ENCODE assay signal across 24 cellular contexts in the genomic region with DNA sequence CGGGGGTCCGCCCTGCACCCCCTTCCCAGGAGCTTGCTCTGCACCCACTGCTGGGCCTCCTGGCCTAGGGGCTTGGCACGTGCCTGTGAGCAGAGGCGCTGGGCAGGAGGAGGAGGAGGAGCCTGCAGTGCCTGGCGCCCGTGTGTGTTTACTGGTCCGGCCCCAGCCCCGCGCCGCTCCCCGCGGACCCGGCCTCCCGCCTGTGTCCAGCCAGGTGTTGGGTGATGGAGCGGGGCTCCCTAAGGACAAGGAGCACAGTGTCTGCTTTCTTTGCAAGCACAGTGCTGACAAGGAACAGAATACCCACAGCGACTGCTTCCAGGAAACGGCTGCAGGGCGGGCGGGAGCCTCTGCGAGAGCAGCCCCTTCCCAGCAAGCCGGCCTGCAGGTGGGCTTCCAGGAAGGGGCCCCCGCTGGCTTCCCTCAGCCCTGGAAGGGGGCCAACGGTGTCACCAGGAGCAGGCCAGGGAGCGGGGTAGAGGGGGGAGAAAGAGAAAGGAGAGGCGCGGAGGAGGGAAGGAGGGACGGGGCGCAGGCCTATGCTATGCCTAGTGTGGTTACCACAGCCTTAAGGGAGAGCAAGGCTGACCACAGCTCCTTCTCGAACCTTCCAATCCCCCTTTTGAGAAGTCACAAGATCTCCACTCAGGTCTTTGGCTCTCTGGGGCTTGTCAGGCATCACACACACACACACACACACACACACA. TPM values are rescaled to one million over a fixed set of nuclear protein-coding genes. Genes with fewer than 3 reads are reported as not detected.
DNase-seq lines count a peak whose midpoint lies in the region; ATAC-seq and TF ChIP-seq lines count a peak whose summit lies in the region.
"Had no signal": no experiment of that assay in that cellular context is flagged by ENCODE, and none has a peak within 500 bp of the region (broad histone marks: within the 10 kb centered on the region; RNA-seq: fewer than 3 reads in every experiment).

No MANE protein-coding gene starts in this region.

- no peaks in the 10 kb centered on the region for H3K4me1 Mint-ChIP-seq in activated naive CD8-positive, alpha-beta T cell treated with anti-CD3 and anti-CD28 coated beads, Interleukin-2, amount 10 ng/mL, durations not matched to agents 7 days and 5 days
- H3K4me1 Mint-ChIP-seq in activated naive CD8-positive, alpha-beta T cell treated with anti-CD3 and anti-CD28 coated beads for 36 hours: no peaks in the 10 kb centered on the region
- H3K4me1 Mint-ChIP-seq in mesothelial cell of epicardium: no peaks in the 10 kb centered on the region

- no peak for TF ChIP-seq CTCF in gastroesophageal sphincter (IDR thresholded peaks at IDR 0.05)
- TF ChIP-seq CTCF in mesothelial cell of epicardium (IDR thresholded peaks at IDR 0.05; ENCODE audit: unreplicated experiment): no peak
- no peak for TF ChIP-seq CTCF in upper lobe of right lung (IDR thresholded peaks at IDR 0.05)
- no peak for TF ChIP-seq CTCF in ascending aorta (IDR thresholded peaks at IDR 0.05)

- no peaks in the 10 kb centered on the region for H3K9me3 Mint-ChIP-seq in activated naive CD8-positive, alpha-beta T cell treated with anti-CD3 and anti-CD28 coated beads, Interleukin-2, amount 10 ng/mL, durations not matched to agents 7 days and 5 days
- H3K9me3 Mint-ChIP-seq in activated naive CD8-positive, alpha-beta T cell treated with anti-CD3 and anti-CD28 coated beads for 36 hours: no peaks in the 10 kb centered on the region
- no peaks in the 10 kb centered on the region for H3K9me3 Mint-ChIP-seq in mesothelial cell of epicardium
- H3K9me3 Mint-ChIP-seq: CD4-positive, alpha-beta T cell had no signal

- peak; percentile 51 for ATAC-seq in activated naive CD8-positive, alpha-beta T cell treated with anti-CD3 and anti-CD28 coated beads, Interleukin-2, amount 10 ng/mL, durations not matched to agents 7 days and 5 days (ENCODE audit: low read depth)
- peak; percentile 51 for ATAC-seq in gastroesophageal sphincter
- peak; percentile 9 for ATAC-seq in upper lobe of right lung
- ATAC-seq in esophagus mucosa: no peak
- ATAC-seq: GM12878 had no signal

- H3K4me1 ChIP-seq in gastroesophageal sphincter (no peaks in the 10 kb centered on the region), upper lobe of right lung (no peaks in the 10 kb centered on the region), ascending aorta (no peaks in the 10 kb centered on the region)
- H3K4me1 ChIP-seq: BLaER1 had no signal

- H3K4me3 Mint-ChIP-seq in activated naive CD8-positive, alpha-beta T cell treated with anti-CD3 and anti-CD28 coated beads, Interleukin-2, amount 10 ng/mL, durations not matched to agents 7 days and 5 days: no peak overlapping the region
- no peak overlapping the region for H3K4me3 Mint-ChIP-seq in activated naive CD8-positive, alpha-beta T cell treated with anti-CD3 and anti-CD28 coated beads for 36 hours
- no peak overlapping the region for H3K4me3 Mint-ChIP-seq in mesothelial cell of epicardium
- H3K4me3 Mint-ChIP-seq: CD4-positive, alpha-beta T cell had no signal

- H3K27me3 ChIP-seq in gastroesophageal sphincter (no peaks in the 10 kb centered on the region), upper lobe of right lung (no peaks in the 10 kb centered on the region), ascending aorta (no peaks in the 10 kb centered on the region)
- H3K27me3 ChIP-seq: BLaER1 had no signal

- no peak overlapping the region for H3K4me3 ChIP-seq in gastroesophageal sphincter
- H3K4me3 ChIP-seq in upper lobe of right lung: no peak overlapping the region
- no peak overlapping the region for H3K4me3 ChIP-seq in ascending aorta
- H3K4me3 ChIP-seq: BLaER1, GM12878 had no signal

- H3K36me3 ChIP-seq in gastroesophageal sphincter: no peaks in the 10 kb centered on the region
- no peaks in the 10 kb centered on the region for H3K36me3 ChIP-seq in upper lobe of right lung
- no peaks in the 10 kb centered on the region for H3K36me3 ChIP-seq in ascending aorta
- H3K36me3 ChIP-seq: BLaER1 had no signal

- intact Hi-C loops in upper lobe of right lung (cut with DNase I): no loop called here
- intact Hi-C loops in ascending aorta (cut with DNase I): no loop called here

- DNase-seq in activated naive CD8-positive, alpha-beta T cell treated with anti-CD3 and anti-CD28 coated beads, Interleukin-2, amount 10 ng/mL, durations not matched to agents 7 days and 5 days: no peak
- DNase-seq in activated naive CD8-positive, alpha-beta T cell treated with anti-CD3 and anti-CD28 coated beads for 36 hours: no peak
- DNase-seq in mesothelial cell of epicardium (ENCODE audit: low spot score in 2 of 2, unreplicated experiment in 2 of 2) (no peak), upper lobe of right lung (no peak), ascending aorta (ENCODE audit: low spot score in 2 of 2) (no peak)
- DNase-seq in activated T-cell treated with anti-CD3 and anti-CD28 coated beads, Interleukin-2, amount 50 U/mL, for 48 hours: no peak
- DNase-seq: ACHN; CD4-positive, alpha-beta T cell; COR-L47; DMS 273 treated with DMSO at 0.1 percent for 48 hours; DMS79 treated with DMSO at 0.1 percent for 48 hours; Kasumi-1; NCI-H1417; NCI-H1694 treated with DMSO at 0.1 percent for 48 hours; NCI-H2081 treated with DMSO at 0.1 percent for 48 hours; NCI-H2171 treated with DMSO at 0.1 percent for 48 hours; NCI-H524 treated with DMSO at 0.1 percent for 48 hours; RPMI8226; SIG-M5 had no signal

- no peak for TF ChIP-seq POLR2A in gastroesophageal sphincter (IDR thresholded peaks at IDR 0.05)

- H3K36me3 Mint-ChIP-seq in activated naive CD8-positive, alpha-beta T cell treated with anti-CD3 and anti-CD28 coated beads, Interleukin-2, amount 10 ng/mL, durations not matched to agents 7 days and 5 days: no peaks in the 10 kb centered on the region
- H3K36me3 Mint-ChIP-seq in activated naive CD8-positive, alpha-beta T cell treated with anti-CD3 and anti-CD28 coated beads for 36 hours: no peaks in the 10 kb centered on the region
- H3K36me3 Mint-ChIP-seq in mesothelial cell of epicardium: no peaks in the 10 kb centered on the region

- no peak for TF ChIP-seq EP300 in gastroesophageal sphincter (IDR thresholded peaks at IDR 0.05)

- no peaks in the 10 kb centered on the region for H3K27me3 Mint-ChIP-seq in activated naive CD8-positive, alpha-beta T cell treated with anti-CD3 and anti-CD28 coated beads, Interleukin-2, amount 10 ng/mL, durations not matched to agents 7 days and 5 days
- no peaks in the 10 kb centered on the region for H3K27me3 Mint-ChIP-seq in activated naive CD8-positive, alpha-beta T cell treated with anti-CD3 and anti-CD28 coated beads for 36 hours
- H3K27me3 Mint-ChIP-seq in mesothelial cell of epicardium (ENCODE audit: low read depth): no peaks in the 10 kb centered on the region
- H3K27me3 Mint-ChIP-seq: CD4-positive, alpha-beta T cell had no signal

- no CpG with 5 or more reads among the region's 29 CpGs for WGBS in gastroesophageal sphincter (ENCODE audit: low coverage in 1 of 2), 2 donors

- POLR2A ChIA-PET in activated naive CD8-positive, alpha-beta T cell treated with anti-CD3 and anti-CD28 coated beads, Interleukin-2, amount 10 ng/mL, durations not matched to agents 7 days and 5 days (lab: Charles Lee): no interaction called here

- H3K27ac ChIP-seq in gastroesophageal sphincter (no peak overlapping the region), upper lobe of right lung (no peak overlapping the region), ascending aorta (no peak overlapping the region)
- H3K27ac ChIP-seq: 22Rv1, BLaER1 had no signal

- H3K27ac Mint-ChIP-seq in activated naive CD8-positive, alpha-beta T cell treated with anti-CD3 and anti-CD28 coated beads, Interleukin-2, amount 10 ng/mL, durations not matched to agents 7 days and 5 days: no peak overlapping the region
- no peak overlapping the region for H3K27ac Mint-ChIP-seq in activated naive CD8-positive, alpha-beta T cell treated with anti-CD3 and anti-CD28 coated beads for 36 hours
- peak overlapping the region; percentile 73 for H3K27ac Mint-ChIP-seq in mesothelial cell of epicardium
- H3K27ac Mint-ChIP-seq: CD4-positive, alpha-beta T cell had no signal

- H3K9me3 ChIP-seq in gastroesophageal sphincter (no peaks in the 10 kb centered on the region), upper lobe of right lung (no peaks in the 10 kb centered on the region), ascending aorta (no peaks in the 10 kb centered on the region)
- H3K9me3 ChIP-seq: BLaER1 had no signal

RNA-seq across cellular contexts. Expression of gene H19, which starts 6.6 kb away (rescaled TPM):
- total RNA-seq in activated naive CD8-positive, alpha-beta T cell treated with anti-CD3 and anti-CD28 coated beads, Interleukin-2, amount 10 ng/mL, durations not matched to agents 7 days and 5 days: not detected
- total RNA-seq in activated naive CD8-positive, alpha-beta T cell treated with anti-CD3 and anti-CD28 coated beads for 36 hours: not detected
- total RNA-seq in gastroesophageal sphincter (100 to 1,000 TPM in 3 of 4 donors, 10 to 100 TPM in 1; 77.5 to 429 (median 399) TPM), mesothelial cell of epicardium (13,899 to 14,658 TPM (median 14,601 TPM) in 3 replicates), upper lobe of right lung (55.8 TPM), esophagus mucosa (6.5 TPM), ascending aorta (539 TPM)
- total RNA-seq: CD4-positive, alpha-beta T cell had no signal

RNA-seq across cellular contexts. Expression of gene MRPL23, which starts 43.9 kb away (rescaled TPM):
- 10 to 100 TPM; 76.2 to 77.7 TPM for total RNA-seq in activated naive CD8-positive, alpha-beta T cell treated with anti-CD3 and anti-CD28 coated beads, Interleukin-2, amount 10 ng/mL, durations not matched to agents 7 days and 5 days
- 100 to 1,000 TPM; 148 to 151 TPM for total RNA-seq in activated naive CD8-positive, alpha-beta T cell treated with anti-CD3 and anti-CD28 coated beads for 36 hours
- total RNA-seq in gastroesophageal sphincter (100 to 1,000 TPM in 2 of 4 donors, 10 to 100 TPM in 2; 87.0 to 132 (median 106) TPM), mesothelial cell of epicardium (37.7 to 40.3 TPM (median 39.4 TPM) in 3 replicates), upper lobe of right lung (58.6 TPM), esophagus mucosa (44.4 TPM), ascending aorta (117 TPM)

Comparison
In these comparisons a context has a peak if more than half of its experiments do, and no peak if none do; other contexts are left out.
1. RNA of gene H19, which starts 6.6 kb away (total RNA-seq): 13,899 to 14,658 TPM in mesothelial cell of epicardium; 539 TPM in ascending aorta (single experiment), 77.5 to 429 TPM in gastroesophageal sphincter, 55.8 TPM in upper lobe of right lung (single experiment), 6.5 TPM in esophagus mucosa (single experiment), not detected in activated naive CD8-positive, alpha-beta T cell treated with anti-CD3 and anti-CD28 coated beads for 36 hours and not detected in activated naive CD8-positive, alpha-beta T cell treated with anti-CD3 and anti-CD28 coated beads, Interleukin-2, amount 10 ng/mL, durations not matched to agents 7 days and 5 days; every median in the first group is over 10 times any median in the second.